In genomic region chr10:106643521-106643920, GRCh38 we compare ENCODE assay signal across 37 cellular contexts.
"Had no signal": no experiment of that assay in that cellular context is flagged by ENCODE, and none has a peak within 500 bp of the region (broad histone marks: within the 10 kb centered on the region; RNA-seq: fewer than 3 reads in every experiment).

No MANE protein-coding gene starts in this region.

- H3K27me3 Mint-ChIP-seq: activated B cell treated with CpG ODN at 0.5 μM for 24 hours; activated CD4-positive, alpha-beta memory T cell treated with anti-CD3 and anti-CD28 coated beads for 36 hours; activated CD4-positive, alpha-beta T cell treated with anti-CD3 and anti-CD28 coated beads, Interleukin-2, amount 10 ng/mL, durations not matched to agents 24 days and 14 days; activated CD8-positive, alpha-beta T cell treated with anti-CD3 and anti-CD28 coated beads for 36 hours; activated naive CD8-positive, alpha-beta T cell treated with anti-CD3 and anti-CD28 coated beads for 36 hours; activated T-helper 17 cell treated with anti-CD3 and anti-CD28 coated beads, Interleukin-2, amount 50 U/mL, for 72 hours had no signal

- H3K4me1 Mint-ChIP-seq: activated B cell treated with CpG ODN at 0.5 μM for 24 hours; activated CD4-positive, alpha-beta T cell treated with anti-CD3 and anti-CD28 coated beads, Interleukin-2, amount 10 ng/mL, durations not matched to agents 24 days and 14 days; activated naive CD8-positive, alpha-beta T cell treated with anti-CD3 and anti-CD28 coated beads for 36 hours; activated T-helper 17 cell treated with anti-CD3 and anti-CD28 coated beads, Interleukin-2, amount 50 U/mL, for 72 hours had no signal

- H3K9me3 ChIP-seq: adrenal gland, body of pancreas, breast epithelium had no signal

- H3K36me3 Mint-ChIP-seq: activated CD4-positive, alpha-beta memory T cell treated with anti-CD3 and anti-CD28 coated beads for 36 hours; activated naive CD4-positive, alpha-beta T cell treated with anti-CD3 and anti-CD28 coated beads, Interleukin-2, amount 50 U/mL, for 72 hours; activated naive CD8-positive, alpha-beta T cell treated with anti-CD3 and anti-CD28 coated beads for 36 hours had no signal

- H3K4me1 ChIP-seq: adrenal gland, body of pancreas, breast epithelium had no signal

- H3K4me3 Mint-ChIP-seq: activated B cell treated with CpG ODN at 0.5 μM for 24 hours; activated CD4-positive, alpha-beta memory T cell treated with anti-CD3 and anti-CD28 coated beads for 36 hours; activated CD4-positive, alpha-beta T cell treated with anti-CD3 and anti-CD28 coated beads, Interleukin-2, amount 10 ng/mL, durations not matched to agents 24 days and 14 days; activated CD8-positive, alpha-beta T cell treated with anti-CD3 and anti-CD28 coated beads for 36 hours; activated naive CD4-positive, alpha-beta T cell treated with anti-CD3 and anti-CD28 coated beads for 36 hours; activated naive CD8-positive, alpha-beta T cell treated with anti-CD3 and anti-CD28 coated beads for 36 hours; activated T-cell treated with anti-CD3 and anti-CD28 coated beads, Interleukin-2, amount 50 U/mL, for 4 hours; activated T-cell treated with anti-CD3 and anti-CD28 coated beads, Interleukin-2, amount 50 U/mL, for 72 hours; activated T-helper 1 cell treated with anti-CD3 and anti-CD28 coated beads, Interleukin-12 subunit alpha, Interleukin-12 subunit beta, Interleukin-2, Interleukin-4 antibody, amounts not matched to agents 30 ng/mL and 10 ng/mL and 1 ng/mL, durations not matched to agents 14 hours and 24 hours and 36 hours; activated T-helper 17 cell treated with anti-CD3 and anti-CD28 coated beads, Interleukin-2, amount 50 U/mL, for 72 hours; T-helper 1 cell treated with Interleukin-12 subunit alpha and Interleukin-12 subunit beta and Interleukin-4 antibody, amounts not matched to agents 30 μg/mL and 1 μg/mL, for 36 hours; T-helper 2 cell treated with Interferon-gamma antibody and Interleukin-4, amounts not matched to agents 5 μg/mL and 100 μg/mL, for 36 hours had no signal

- H3K27ac ChIP-seq: adrenal gland, body of pancreas, brain microvascular endothelial cell, breast epithelium, VCaP had no signal

- FAIRE-seq: astrocyte, TTC549 had no signal

- H3K9me3 Mint-ChIP-seq: activated B cell treated with CpG ODN at 0.5 μM for 24 hours; activated CD4-positive, alpha-beta memory T cell treated with anti-CD3 and anti-CD28 coated beads for 36 hours; activated CD4-positive, alpha-beta T cell treated with anti-CD3 and anti-CD28 coated beads, Interleukin-2, amount 10 ng/mL, durations not matched to agents 24 days and 14 days; activated CD8-positive, alpha-beta T cell treated with anti-CD3 and anti-CD28 coated beads for 36 hours; activated naive CD4-positive, alpha-beta T cell treated with anti-CD3 and anti-CD28 coated beads for 36 hours; activated naive CD4-positive, alpha-beta T cell treated with anti-CD3 and anti-CD28 coated beads, Interleukin-2, amount 50 U/mL, for 72 hours; activated naive CD8-positive, alpha-beta T cell treated with anti-CD3 and anti-CD28 coated beads for 36 hours; activated T-cell treated with anti-CD3 and anti-CD28 coated beads, Interleukin-2, amount 50 U/mL, for 4 hours; activated T-cell treated with anti-CD3 and anti-CD28 coated beads, Interleukin-2, amount 50 U/mL, for 72 hours; activated T-helper 1 cell treated with anti-CD3 and anti-CD28 coated beads, Interleukin-12 subunit alpha, Interleukin-12 subunit beta, Interleukin-2, Interleukin-4 antibody, amounts not matched to agents 30 ng/mL and 10 ng/mL and 1 ng/mL, durations not matched to agents 14 hours and 24 hours and 36 hours; activated T-helper 17 cell treated with anti-CD3 and anti-CD28 coated beads, Interleukin-2, amount 50 U/mL, for 72 hours; T-helper 1 cell treated with Interleukin-12 subunit alpha and Interleukin-12 subunit beta and Interleukin-4 antibody, amounts not matched to agents 30 μg/mL and 1 μg/mL, for 36 hours; T-helper 2 cell treated with Interferon-gamma antibody and Interleukin-4, amounts not matched to agents 5 μg/mL and 100 μg/mL, for 36 hours had no signal

- H3K27me3 ChIP-seq: adrenal gland, body of pancreas, brain microvascular endothelial cell, breast epithelium had no signal

- H3K27ac Mint-ChIP-seq: activated B cell treated with CpG ODN at 0.5 μM for 24 hours; activated CD4-positive, alpha-beta memory T cell treated with anti-CD3 and anti-CD28 coated beads for 36 hours; activated CD4-positive, alpha-beta T cell treated with anti-CD3 and anti-CD28 coated beads, Interleukin-2, amount 10 ng/mL, durations not matched to agents 24 days and 14 days; activated CD8-positive, alpha-beta T cell treated with anti-CD3 and anti-CD28 coated beads for 36 hours; activated naive CD4-positive, alpha-beta T cell treated with anti-CD3 and anti-CD28 coated beads for 36 hours; activated naive CD4-positive, alpha-beta T cell treated with anti-CD3 and anti-CD28 coated beads, Interleukin-2, amount 50 U/mL, for 72 hours; activated naive CD8-positive, alpha-beta T cell treated with anti-CD3 and anti-CD28 coated beads for 36 hours; activated T-cell treated with anti-CD3 and anti-CD28 coated beads, Interleukin-2, amount 50 U/mL, for 72 hours; activated T-helper 1 cell treated with anti-CD3 and anti-CD28 coated beads, Interleukin-12 subunit alpha, Interleukin-12 subunit beta, Interleukin-2, Interleukin-4 antibody, amounts not matched to agents 30 ng/mL and 10 ng/mL and 1 ng/mL, durations not matched to agents 14 hours and 24 hours and 36 hours; activated T-helper 17 cell treated with anti-CD3 and anti-CD28 coated beads, Interleukin-2, amount 50 U/mL, for 72 hours; T-helper 1 cell treated with Interleukin-12 subunit alpha and Interleukin-12 subunit beta and Interleukin-4 antibody, amounts not matched to agents 30 μg/mL and 1 μg/mL, for 36 hours; T-helper 2 cell treated with Interferon-gamma antibody and Interleukin-4, amounts not matched to agents 5 μg/mL and 100 μg/mL, for 36 hours had no signal

- DNase-seq: activated B cell treated with CpG ODN at 0.5 μM for 24 hours; activated CD4-positive, alpha-beta memory T cell treated with anti-CD3 and anti-CD28 coated beads for 36 hours; activated CD4-positive, alpha-beta T cell treated with anti-CD3 and anti-CD28 coated beads for 4 hours; activated CD4-positive, alpha-beta T cell treated with anti-CD3 and anti-CD28 coated beads, Interleukin-2, amount 10 ng/mL, durations not matched to agents 24 days and 14 days; activated CD4-positive, alpha-beta T cell treated with anti-CD3 and anti-CD28 coated beads, Interleukin-2, amount 50 U/mL, for 1 hour; activated CD4-positive, alpha-beta T cell treated with anti-CD3 and anti-CD28 coated beads, Interleukin-2, amount 50 U/mL, for 4 hours; activated CD4-positive, CD25-positive, alpha-beta regulatory T cell treated with anti-CD3 and anti-CD28 coated beads, Interleukin-2, amount 50 U/mL, for 72 hours; activated CD8-positive, alpha-beta memory T cell treated with anti-CD3 and anti-CD28 coated beads, Interleukin-2, amount 50 U/mL, for 4 hours; activated CD8-positive, alpha-beta T cell treated with anti-CD3 and anti-CD28 coated beads for 36 hours; activated effector memory CD4-positive, alpha-beta T cell treated with anti-CD3 and anti-CD28 coated beads, Interleukin-2, amount 50 U/mL, for 16 hours; activated gamma-delta T cell treated with Interleukin-2 at 50 U/mL for 16 hours; activated naive CD4-positive, alpha-beta T cell; activated naive CD4-positive, alpha-beta T cell treated with anti-CD3 and anti-CD28 coated beads for 36 hours; activated naive CD4-positive, alpha-beta T cell treated with anti-CD3 and anti-CD28 coated beads, Interleukin-2, amount 50 U/mL, for 16 hours; activated naive CD8-positive, alpha-beta T cell treated with anti-CD3 and anti-CD28 coated beads for 36 hours; activated T-cell treated with anti-CD3 and anti-CD28 coated beads for 4 hours; activated T-cell treated with anti-CD3 and anti-CD28 coated beads, Interleukin-2, amount 50 U/mL, for 1 hour; activated T-cell treated with anti-CD3 and anti-CD28 coated beads, Interleukin-2, amount 50 U/mL, for 4 hours; activated T-cell treated with anti-CD3 and anti-CD28 coated beads, Interleukin-2, amount 50 U/mL, for 72 hours; adrenal gland; amniotic stem cell; aorta; body of pancreas; brain microvascular endothelial cell; central memory CD4-positive, alpha-beta T cell; T-helper 1 cell; T-helper 2 cell; T-helper 9 cell had no signal

- H3K36me3 ChIP-seq: adrenal gland, brain microvascular endothelial cell, breast epithelium had no signal

- ATAC-seq: activated CD8-positive, alpha-beta T cell treated with anti-CD3 and anti-CD28 coated beads for 36 hours; activated naive CD4-positive, alpha-beta T cell treated with anti-CD3 and anti-CD28 coated beads, Interleukin-2, amount 50 U/mL, for 72 hours; activated T-cell treated with anti-CD3 and anti-CD28 coated beads, Interleukin-2, amount 50 U/mL, for 72 hours; activated T-helper 17 cell treated with anti-CD3 and anti-CD28 coated beads, Interleukin-2, amount 50 U/mL, for 72 hours; body of pancreas had no signal

- H3K4me3 ChIP-seq: adrenal gland, body of pancreas, breast epithelium had no signal
